In the genomic region with DNA sequence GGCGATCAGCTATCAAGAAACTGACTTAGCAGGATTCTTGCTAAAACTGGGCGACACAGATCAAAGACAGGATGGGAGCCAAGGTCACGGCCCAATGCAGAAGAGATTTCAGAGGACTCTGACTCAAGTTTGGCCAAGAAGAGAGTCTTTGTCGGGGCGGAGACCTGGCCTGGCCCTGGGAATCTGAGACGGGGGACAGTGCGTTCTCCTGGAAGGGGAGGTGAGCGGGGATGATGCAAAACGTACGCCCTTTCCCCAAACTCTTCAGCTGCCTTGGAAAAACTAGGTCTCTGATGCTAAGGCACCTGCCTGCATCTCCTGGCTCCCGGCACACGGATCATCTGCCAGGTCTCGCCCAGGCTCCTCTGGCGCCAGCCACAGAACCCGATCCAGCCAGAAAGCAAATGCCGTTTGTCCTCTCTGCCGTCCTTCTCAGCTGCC, we compare ENCODE assay signal across 17 cellular contexts. TPM values are rescaled to one million over a fixed set of nuclear protein-coding genes. Genes with fewer than 3 reads are reported as not detected.
DNase-seq lines count a peak whose midpoint lies in the region; FAIRE-seq and TF ChIP-seq lines count a peak whose summit lies in the region.
"Had no signal": no experiment of that assay in that cellular context is flagged by ENCODE, and none has a peak within 500 bp of the region (broad histone marks: within the 10 kb centered on the region; RNA-seq: fewer than 3 reads in every experiment).

No MANE protein-coding gene starts in this region.

- H3K9me3 Mint-ChIP-seq in nephron, result no peaks in the 10 kb centered on the region

- TF ChIP-seq EP300 in Ishikawa (IDR thresholded peaks at IDR 0.05; ENCODE audit: borderline replicate concordance), result peak; percentile 71

- H3K27me3 ChIP-seq in skeletal muscle satellite cell (ENCODE audit: control insufficient read depth, insufficient read depth, low read length) (peaks cover 7% of the 10 kb centered on the region), BE2C (no peaks in the 10 kb centered on the region)

- H3K4me3 Mint-ChIP-seq in nephron, result no peak overlapping the region

- TF ChIP-seq CTCF in nephron (IDR thresholded peaks at IDR 0.05; ENCODE audit: unreplicated experiment in 3 of 3) (no peak), BE2C (IDR thresholded peaks at IDR 0.05; ENCODE audit: low read depth, low read length) (no peak), kidney (IDR thresholded peaks at IDR 0.05; ENCODE audit: borderline replicate concordance, extremely low read depth, insufficient read depth) (no peak)

- H3K4me1 ChIP-seq in skeletal muscle satellite cell (ENCODE audit: control insufficient read depth, insufficient read depth, low read length) (no peaks in the 10 kb centered on the region), BE2C (0 out of 2 replicates have a peak, but pooled peaks cover under 1% of the 10 kb centered on the region), kidney (ENCODE audit: control insufficient read depth in 1 of 2, insufficient read depth in 1 of 2, low read depth in 1 of 2, low read length in 2 of 2) (no peaks in the 10 kb centered on the region)

- no peaks in the 10 kb centered on the region for H3K36me3 Mint-ChIP-seq in nephron (ENCODE audit: low read depth)

- peaks cover 13% of the 10 kb centered on the region for H3K4me1 Mint-ChIP-seq in nephron

- FAIRE-seq in kidney (lab: Jason Lieb, UNC), result no peak
- FAIRE-seq: H54, HepG2 had no signal

- H3K9me3 ChIP-seq in skeletal muscle satellite cell (replicated peaks; ENCODE audit: low read length) (no peaks in the 10 kb centered on the region), BE2C (no peaks in the 10 kb centered on the region), kidney (ENCODE audit: control insufficient read depth in 1 of 2, low read length in 2 of 2) (no peaks in the 10 kb centered on the region)

- no peak for TF ChIP-seq RAD21 in Ishikawa (IDR thresholded peaks at IDR 0.05; ENCODE audit: low read depth)

- peak overlapping the region; percentile 1 to 32 (median 16) for H3K27ac Mint-ChIP-seq in nephron

- no peak overlapping the region for H3K4me3 ChIP-seq in skeletal muscle satellite cell (ENCODE audit: low read length)
- no peak overlapping the region for H3K4me3 ChIP-seq in BE2C (ENCODE audit: low read depth, low read length)
- H3K4me3 ChIP-seq in kidney (ENCODE audit: low read length in 2 of 2), result no peak overlapping the region

- intact Hi-C loops in kidney (cut with DNase I), result no loop called here

- no peak overlapping the region for H3K9ac ChIP-seq in skeletal muscle satellite cell (ENCODE audit: low read depth, low read length)
- H3K9ac ChIP-seq in kidney (ENCODE audit: low read length in 2 of 2), result no peak overlapping the region

- no peak overlapping the region for H3K27ac ChIP-seq in kidney (ENCODE audit: low read depth in 2 of 2, low read length in 2 of 2)

- peaks cover 3% of the 10 kb centered on the region for H3K27me3 Mint-ChIP-seq in nephron (ENCODE audit: low read depth)

- H3K36me3 ChIP-seq in skeletal muscle satellite cell (ENCODE audit: insufficient read depth, low read length), result no peaks in the 10 kb centered on the region
- no peaks in the 10 kb centered on the region for H3K36me3 ChIP-seq in BE2C
- no peaks in the 10 kb centered on the region for H3K36me3 ChIP-seq in kidney (ENCODE audit: control insufficient read depth in 1 of 2, insufficient read depth in 2 of 2, low read length in 2 of 2)

- H3K4me2 ChIP-seq in skeletal muscle satellite cell (ENCODE audit: low read length), result peak overlapping the region; percentile 33

- DNase-seq in cerebellar cortex (ENCODE audit: low spot score) (peak; percentile 64), NCI-H1417 (lab: John Stamatoyannopoulos, UW) (no peak), BE2C (no peak), kidney (no peak), NCI-H748 treated with DMSO at 0.1 percent for 48 hours (lab: John Stamatoyannopoulos, UW) (no peak)
- DNase-seq: MM.1S, NCI-H1105, NCI-H1930, NCI-H2227 treated with DMSO at 0.1 percent for 48 hours, NCI-H526 treated with DMSO at 0.1 percent for 48 hours, SHP77 had no signal

TF ChIP-seq in Ishikawa, 13 proteins besides CTCF, POLR2A, EP300 and RAD21:
- peak; percentile 79 for TF ChIP-seq TCF12 (IDR thresholded peaks at IDR 0.05; ENCODE audit: low read depth)
- peak; percentile 40 for TF ChIP-seq TEAD4 (IDR thresholded peaks at IDR 0.05)
- peak; percentile 86 for TF ChIP-seq NFIC (IDR thresholded peaks at IDR 0.05)
- TF ChIP-seq, protein P1, sequence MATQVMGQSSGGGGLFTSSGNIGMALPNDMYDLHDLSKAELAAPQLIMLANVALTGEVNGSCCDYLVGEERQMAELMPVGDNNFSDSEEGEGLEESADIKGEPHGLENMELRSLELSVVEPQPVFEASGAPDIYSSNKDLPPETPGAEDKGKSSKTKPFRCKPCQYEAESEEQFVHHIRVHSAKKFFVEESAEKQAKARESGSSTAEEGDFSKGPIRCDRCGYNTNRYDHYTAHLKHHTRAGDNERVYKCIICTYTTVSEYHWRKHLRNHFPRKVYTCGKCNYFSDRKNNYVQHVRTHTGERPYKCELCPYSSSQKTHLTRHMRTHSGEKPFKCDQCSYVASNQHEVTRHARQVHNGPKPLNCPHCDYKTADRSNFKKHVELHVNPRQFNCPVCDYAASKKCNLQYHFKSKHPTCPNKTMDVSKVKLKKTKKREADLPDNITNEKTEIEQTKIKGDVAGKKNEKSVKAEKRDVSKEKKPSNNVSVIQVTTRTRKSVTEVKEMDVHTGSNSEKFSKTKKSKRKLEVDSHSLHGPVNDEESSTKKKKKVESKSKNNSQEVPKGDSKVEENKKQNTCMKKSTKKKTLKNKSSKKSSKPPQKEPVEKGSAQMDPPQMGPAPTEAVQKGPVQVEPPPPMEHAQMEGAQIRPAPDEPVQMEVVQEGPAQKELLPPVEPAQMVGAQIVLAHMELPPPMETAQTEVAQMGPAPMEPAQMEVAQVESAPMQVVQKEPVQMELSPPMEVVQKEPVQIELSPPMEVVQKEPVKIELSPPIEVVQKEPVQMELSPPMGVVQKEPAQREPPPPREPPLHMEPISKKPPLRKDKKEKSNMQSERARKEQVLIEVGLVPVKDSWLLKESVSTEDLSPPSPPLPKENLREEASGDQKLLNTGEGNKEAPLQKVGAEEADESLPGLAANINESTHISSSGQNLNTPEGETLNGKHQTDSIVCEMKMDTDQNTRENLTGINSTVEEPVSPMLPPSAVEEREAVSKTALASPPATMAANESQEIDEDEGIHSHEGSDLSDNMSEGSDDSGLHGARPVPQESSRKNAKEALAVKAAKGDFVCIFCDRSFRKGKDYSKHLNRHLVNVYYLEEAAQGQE (IDR thresholded peaks at IDR 0.05; ENCODE audit: low read depth), result no peak
- 0 out of 2 replicates have a peak, but pooled peaks have one; percentile 1 for TF ChIP-seq CEBPB (IDR thresholded peaks at IDR 0.05)
- TF ChIP-seq TAF1 (IDR thresholded peaks at IDR 0.05; ENCODE audit: low read depth), result no peak

RNA-seq across cellular contexts. Expression of gene MVB12A, which starts 9.8 kb away (rescaled TPM):
- 42.2 and 44.4 TPM in 2 replicates for total RNA-seq in skeletal muscle satellite cell (2012; rRNA removed)
- polyA plus RNA-seq in BE2C (2012; ENCODE audit: insufficient read depth, insufficient read length, low read depth), result 208 TPM
- 57.6 TPM for total RNA-seq in kidney
- 88.3 TPM for polyA plus RNA-seq in kidney (ENCODE audit: insufficient read depth, low read depth, low replicate concordance)

RNA-seq across cellular contexts. Expression of gene TMEM221, which starts 18.8 kb away (rescaled TPM):
- not detected in 2 replicates for total RNA-seq in skeletal muscle satellite cell (2012; rRNA removed)
- not detected for polyA plus RNA-seq in BE2C (2012; ENCODE audit: insufficient read depth, insufficient read length, low read depth)
- 0.13 TPM for total RNA-seq in kidney
- not detected for polyA plus RNA-seq in kidney (ENCODE audit: insufficient read depth, low read depth, low replicate concordance)

RNA-seq across cellular contexts. Expression of gene BST2, which starts 24.3 kb away (rescaled TPM):
- 0.44 TPM in 1 of 2 replicates, not detected in the other for total RNA-seq in skeletal muscle satellite cell (2012; rRNA removed)
- polyA plus RNA-seq in BE2C (2012; ENCODE audit: insufficient read depth, insufficient read length, low read depth), result 5.5 TPM
- total RNA-seq in kidney, result 89.6 TPM
- 250 TPM for polyA plus RNA-seq in kidney (ENCODE audit: insufficient read depth, low read depth, low replicate concordance)

RNA-seq across cellular contexts. Expression of gene NXNL1, which starts 31.0 kb away (rescaled TPM):
- not detected in 2 replicates for total RNA-seq in skeletal muscle satellite cell (2012; rRNA removed)
- polyA plus RNA-seq in BE2C (2012; ENCODE audit: insufficient read depth, insufficient read length, low read depth), result not detected
- total RNA-seq in kidney, result not detected
- not detected for polyA plus RNA-seq in kidney (ENCODE audit: insufficient read depth, low read depth, low replicate concordance)
- total RNA-seq: HepG2 had no signal
- polyA plus RNA-seq: AG04450, HepG2 had no signal

RNA-seq across cellular contexts. Expression of gene CCDC194, which starts 35.7 kb away (rescaled TPM):
- not detected in 2 replicates for total RNA-seq in skeletal muscle satellite cell (2012; rRNA removed)
- polyA plus RNA-seq in BE2C (2012; ENCODE audit: insufficient read depth, insufficient read length, low read depth), result not detected
- 0.57 TPM for total RNA-seq in kidney
- polyA plus RNA-seq in kidney (ENCODE audit: insufficient read depth, low read depth, low replicate concordance), result not detected
- polyA plus RNA-seq: AG04450 had no signal
